8 cellular contexts compared by ENCODE assay signal in genomic region chr1:151790940-151791651, GRCh38.
DNase-seq lines count a peak whose midpoint lies in the region; ATAC-seq and TF ChIP-seq lines count a peak whose summit lies in the region.

No MANE protein-coding gene starts in this region.

- H3K4me3 ChIP-seq in SU-DHL-6 (ENCODE audit: insufficient read depth, low read length, poor library complexity, severe bottlenecking) (peak overlapping the region; percentile 62), epithelial cell of esophagus (ENCODE audit: low read length) (peak overlapping the region; percentile 92)

- ATAC-seq in HG03095 (IDR thresholded peaks at IDR 0.05; ENCODE audit: unreplicated experiment) (peak; percentile 3), GM21381 (IDR thresholded peaks at IDR 0.05; ENCODE audit: unreplicated experiment) (no peak), GM19463 (IDR thresholded peaks at IDR 0.05; ENCODE audit: unreplicated experiment) (no peak)

- H3K9me3 Mint-ChIP-seq in nephron progenitor cell: no peaks in the 10 kb centered on the region

- DNase-seq in ELR (ENCODE audit: low read depth): peak; percentile 58
- DNase-seq in epithelial cell of esophagus (ENCODE audit: low read depth): peak; percentile 33
- peak; percentile 33 for DNase-seq in nephron progenitor cell
- DNase-seq in epidermal melanocyte (ENCODE audit: insufficient read length, low spot score): no peak

- peaks cover 22% of the 10 kb centered on the region for H3K4me1 Mint-ChIP-seq in nephron progenitor cell

- H3K27ac ChIP-seq in SU-DHL-6 (ENCODE audit: low read depth, low read length): no peak overlapping the region

- no peaks in the 10 kb centered on the region for H3K36me3 Mint-ChIP-seq in nephron progenitor cell (ENCODE audit: low read depth)

- no peaks in the 10 kb centered on the region for H3K27me3 ChIP-seq in SU-DHL-6 (ENCODE audit: low read length)

- H3K27me3 Mint-ChIP-seq in nephron progenitor cell (ENCODE audit: low read depth, poor library complexity): peaks cover 64% of the 10 kb centered on the region

- TF ChIP-seq CTCF in SU-DHL-6 (IDR thresholded peaks at IDR 0.05; ENCODE audit: insufficient read depth, low read length, poor library complexity, severe bottlenecking) (no peak), epithelial cell of esophagus (IDR thresholded peaks at IDR 0.05; ENCODE audit: insufficient read depth, low read depth, low read length, missing control alignments) (no peak), nephron progenitor cell (IDR thresholded peaks at IDR 0.05) (no peak)

- H3K4me2 ChIP-seq in SU-DHL-6 (ENCODE audit: low read depth, low read length, poor library complexity, severe bottlenecking): peak overlapping the region; percentile 59

- no peak overlapping the region for H3K27ac Mint-ChIP-seq in nephron progenitor cell

- H3K4me3 Mint-ChIP-seq in nephron progenitor cell: peak overlapping the region; percentile 87

- no peaks in the 10 kb centered on the region for H3K9me3 ChIP-seq in SU-DHL-6 (ENCODE audit: insufficient read depth, low read length)

- H2AFZ ChIP-seq in SU-DHL-6 (ENCODE audit: low read depth, low read length, severe bottlenecking): peak overlapping the region; percentile 83

- no peaks in the 10 kb centered on the region for H3K79me2 ChIP-seq in SU-DHL-6 (ENCODE audit: insufficient read depth, low read length)

- no peaks in the 10 kb centered on the region for H4K20me1 ChIP-seq in SU-DHL-6 (ENCODE audit: low read depth, low read length)

- H3K9ac ChIP-seq in SU-DHL-6 (ENCODE audit: low read length): peak overlapping the region; percentile 55

- H3F3A ChIP-seq in SU-DHL-6 (ENCODE audit: insufficient read depth): peaks cover 8% of the 10 kb centered on the region; the same call in 1 of the 2 replicates

- H3K36me3 ChIP-seq in SU-DHL-6 (ENCODE audit: low read length): no peaks in the 10 kb centered on the region

- H3K9me2 ChIP-seq in SU-DHL-6 (replicated peaks; ENCODE audit: insufficient read depth, low read length): no peaks in the 10 kb centered on the region
